8 cellular contexts compared by ENCODE assay signal in the genomic region with DNA sequence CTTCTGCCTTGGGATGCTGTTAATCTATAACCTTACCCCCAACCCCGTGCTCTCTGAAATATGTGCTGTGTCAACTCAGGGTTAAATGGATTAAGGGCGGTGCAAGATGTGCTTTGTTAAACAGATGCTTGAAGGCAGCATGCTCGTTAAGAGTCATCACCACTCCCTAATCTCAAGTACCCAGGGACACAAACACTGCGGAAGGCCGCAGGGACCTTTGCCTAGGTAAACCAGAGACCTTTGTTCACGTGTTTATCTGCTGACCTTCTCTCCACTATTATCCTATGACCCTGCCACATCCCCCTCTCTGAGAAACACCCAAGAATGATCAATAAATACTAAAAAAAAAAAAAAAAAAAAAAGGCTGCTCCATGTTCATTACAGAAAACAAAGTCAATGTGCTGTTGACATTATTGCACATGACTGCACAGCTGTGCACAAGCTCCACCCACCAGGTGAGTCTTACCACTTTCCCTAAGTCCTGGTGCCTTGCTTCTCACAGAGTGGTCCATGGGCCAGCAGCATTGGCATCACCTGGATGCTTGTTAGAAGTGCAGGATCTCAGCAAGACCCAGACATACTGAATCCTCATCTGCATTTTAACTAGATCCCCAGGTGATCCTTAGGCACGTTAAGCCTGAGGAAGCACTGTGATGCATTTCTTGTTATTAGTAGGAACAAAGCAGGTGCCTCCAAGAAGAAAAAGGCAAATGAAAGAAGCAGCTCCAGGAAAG.
DNase-seq lines count a peak whose midpoint lies in the region; ATAC-seq and TF ChIP-seq lines count a peak whose summit lies in the region.
"Not testable (repeated sequence)": the region's sequence is repeated elsewhere in the genome, so short reads cannot be mapped to it uniquely, and the experiment has no call there.

No MANE protein-coding gene starts in this region.

- not testable (repeated sequence) for H3K9me3 Mint-ChIP-seq in Calu3 (ENCODE audit: low read depth, unreplicated experiment); osteocyte (ENCODE audit: unreplicated experiment)

- intact Hi-C loops in Calu3 (cut with micrococcal nuclease; ENCODE audit: unreplicated experiment); vagina (cut with DNase I): not testable (repeated sequence)

- H3K9me3 ChIP-seq in RWPE2 (ENCODE audit: severe bottlenecking); vagina: not testable (repeated sequence)

- not testable (repeated sequence) for TF ChIP-seq POLR2A in vagina (IDR thresholded peaks at IDR 0.05)

- peak overlapping the region; percentile 58 for H3K27ac ChIP-seq in RWPE2 (ENCODE audit: poor library complexity, severe bottlenecking)
- H3K27ac ChIP-seq in vagina, result peak overlapping the region; percentile 53

- H3K4me1 Mint-ChIP-seq in Calu3 (ENCODE audit: low read depth, unreplicated experiment), result not testable (repeated sequence)
- peaks cover 15% of the 10 kb centered on the region for H3K4me1 Mint-ChIP-seq in osteocyte (ENCODE audit: unreplicated experiment)

- peak; percentile 12 for DNase-seq in Calu3
- peak; percentile 1 for DNase-seq in HT-29 (ENCODE audit: low spot score)
- DNase-seq in NCI-H345 (lab: John Stamatoyannopoulos, UW), result peak; percentile 50
- not testable (repeated sequence) for DNase-seq in RWPE2 (ENCODE audit: low spot score); osteocyte (ENCODE audit: extremely low spot score, unreplicated experiment); vagina (ENCODE audit: extremely low spot score in 2 of 2)
- DNase-seq in epithelial cell of esophagus (ENCODE audit: low read depth), result peak; percentile 58
- peak; percentile 10 for DNase-seq in iPS-NIHi11 (ENCODE audit: low spot score)

- not testable (repeated sequence) for H3K4me3 Mint-ChIP-seq in Calu3 (ENCODE audit: low read depth, unreplicated experiment)
- H3K4me3 Mint-ChIP-seq in osteocyte (ENCODE audit: unreplicated experiment), result peak overlapping the region; percentile 12

- H3K27me3 Mint-ChIP-seq in Calu3 (ENCODE audit: unreplicated experiment); osteocyte (ENCODE audit: unreplicated experiment): not testable (repeated sequence)

- H3K4me3 ChIP-seq in RWPE2 (ENCODE audit: severe bottlenecking); epithelial cell of esophagus (ENCODE audit: low read length); vagina: not testable (repeated sequence)

- CTCF ChIA-PET in Calu3 (lab: Charles Lee), result not testable (repeated sequence)

- not testable (repeated sequence) for H3K36me3 Mint-ChIP-seq in Calu3 (ENCODE audit: insufficient read depth, unreplicated experiment); osteocyte (ENCODE audit: unreplicated experiment)

- H3K36me3 ChIP-seq in RWPE2 (ENCODE audit: low read depth); vagina: not testable (repeated sequence)

- peaks cover 18% of the 10 kb centered on the region for H3K4me1 ChIP-seq in RWPE2 (ENCODE audit: insufficient read depth, poor library complexity, severe bottlenecking)
- peaks cover 49% of the 10 kb centered on the region for H3K4me1 ChIP-seq in vagina

- H3K27me3 ChIP-seq in RWPE2 (ENCODE audit: insufficient read depth, poor library complexity, severe bottlenecking); vagina: not testable (repeated sequence)

- not testable (repeated sequence) for BruUV-seq in Calu3 (replicated peaks; lab: Mats Ljungman, UMichigan)

- not testable (repeated sequence) for TF ChIP-seq CTCF in Calu3 (IDR thresholded peaks at IDR 0.05; ENCODE audit: unreplicated experiment); RWPE2 (IDR thresholded peaks at IDR 0.05; ENCODE audit: poor library complexity, severe bottlenecking); epithelial cell of esophagus (IDR thresholded peaks at IDR 0.05; ENCODE audit: insufficient read depth, low read depth, low read length, missing control alignments); osteocyte (IDR thresholded peaks at IDR 0.05); vagina (IDR thresholded peaks at IDR 0.05)

- peak; percentile 51 for ATAC-seq in RWPE2 (ENCODE audit: low read depth)

- not testable (repeated sequence) for H3K27ac Mint-ChIP-seq in Calu3 (ENCODE audit: unreplicated experiment); osteocyte (ENCODE audit: unreplicated experiment)
